Comparison of ENCODE assay signal across 17 cellular contexts in the genomic region with DNA sequence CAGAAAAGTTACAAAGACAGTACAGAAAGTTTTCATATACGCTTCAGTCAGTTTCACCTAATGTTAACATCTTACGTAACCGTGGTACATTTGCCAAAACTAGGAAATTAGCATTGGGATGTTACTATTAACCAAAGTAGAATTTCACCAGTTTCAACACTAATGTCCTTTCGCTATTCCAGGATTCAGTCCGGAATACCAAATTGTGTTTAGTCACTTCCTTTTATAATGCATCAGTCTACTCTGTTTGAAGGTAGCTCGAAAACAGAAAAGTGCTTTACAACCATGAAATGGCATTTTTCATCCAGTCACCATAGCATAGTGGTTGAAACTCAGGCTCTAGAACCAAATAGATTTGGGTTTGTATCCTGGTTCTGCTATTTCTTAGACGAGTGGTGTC. TPM values are rescaled to one million over a fixed set of nuclear protein-coding genes. Genes with fewer than 3 reads are reported as not detected.
DNase-seq lines count a peak whose midpoint lies in the region; ATAC-seq, FAIRE-seq and TF ChIP-seq lines count a peak whose summit lies in the region.
"Had no signal": no experiment of that assay in that cellular context is flagged by ENCODE, and none has a peak within 500 bp of the region (broad histone marks: within the 10 kb centered on the region; RNA-seq: fewer than 3 reads in every experiment).

No MANE protein-coding gene starts in this region.

- dilution Hi-C loops in endothelial cell of umbilical vein (cut with MboI; ENCODE audit: extremely low pct_ligation_motif_present, low sequenced_read_pairs): loop anchor here (25.0 kb wide), 1 partner anchor 121 kb away; a partner anchor contains a TSS

- H3K4me3 ChIP-seq in left ventricle myocardium inferior (no peak overlapping the region), right atrium auricular region (no peak overlapping the region), endothelial cell of umbilical vein (replicated peaks in 1 of 3; ENCODE audit: insufficient read depth in 1 of 3, low read depth in 1 of 3, low read length in 3 of 3) (no peak overlapping the region), psoas muscle (peak overlapping the region; percentile 5), PC-9 (no peak overlapping the region)
- H3K4me3 ChIP-seq: BLaER1 treated with 17β-estradiol and CSF1 and Interleukin-3, amounts not matched to agents 10 nM and 100 nM had no signal

- no peaks in the 10 kb centered on the region for H3K9me1 ChIP-seq in endothelial cell of umbilical vein (replicated peaks; ENCODE audit: control insufficient read depth, extremely low read depth, insufficient read depth, low read length)

- no peak overlapping the region for H3K9ac ChIP-seq in endothelial cell of umbilical vein (replicated peaks; ENCODE audit: extremely low read depth, insufficient read depth, low read length)
- H3K9ac ChIP-seq: BLaER1 treated with 17β-estradiol and CSF1 and Interleukin-3, amounts not matched to agents 10 nM and 100 nM had no signal

- no peak for TF ChIP-seq POLR2A in endothelial cell of umbilical vein (IDR thresholded peaks at IDR 0.05; ENCODE audit: low read depth, low read length)

- intact Hi-C loops in left ventricle myocardium inferior (cut with micrococcal nuclease) (no loop called here), endothelial cell of umbilical vein (cut with micrococcal nuclease) (no loop called here), psoas muscle (cut with DNase I) (loop anchor here in 1 of 2 donors (2.0 to 5.0 kb wide), 2 partner anchors 41 to 124 kb away; no protein-coding TSS in a partner anchor), PC-9 (cut with micrococcal nuclease; ENCODE audit: unreplicated experiment) (loop anchor here (10.0 kb wide), 1 partner anchor 188 kb away; a partner anchor contains a TSS)

- H2AFZ ChIP-seq in endothelial cell of umbilical vein (ENCODE audit: low read depth, low read length) (no peak overlapping the region), PC-9 (no peak overlapping the region)

- H3K27me3 ChIP-seq in left ventricle myocardium inferior (ENCODE audit: low read depth): no peaks in the 10 kb centered on the region
- no peaks in the 10 kb centered on the region for H3K27me3 ChIP-seq in right atrium auricular region
- no peaks in the 10 kb centered on the region for H3K27me3 ChIP-seq in endothelial cell of umbilical vein (ENCODE audit: control insufficient read depth in 2 of 2, insufficient read depth in 2 of 2, low read length in 2 of 2)
- no peaks in the 10 kb centered on the region for H3K27me3 ChIP-seq in psoas muscle (ENCODE audit: insufficient read depth in 3 of 3, low read length in 2 of 3)
- no peaks in the 10 kb centered on the region for H3K27me3 ChIP-seq in PC-9 (ENCODE audit: insufficient read depth, low read depth)
- H3K27me3 ChIP-seq: BLaER1 treated with 17β-estradiol and CSF1 and Interleukin-3, amounts not matched to agents 10 nM and 100 nM had no signal

- DNase-seq in left ventricle myocardium inferior (no peak), right atrium auricular region (ENCODE audit: low spot score) (no peak), endothelial cell of umbilical vein (ENCODE audit: low read depth, low spot score) (no peak), psoas muscle (no peak), NCI-H1048 (lab: John Stamatoyannopoulos, UW) (no peak), PC-9 (no peak)
- no peak for DNase-seq in activated CD4-positive, CD25-positive, alpha-beta regulatory T cell (lab: John Stamatoyannopoulos, UW)
- DNase-seq: ACHN; CD4-positive, CD25-positive, alpha-beta regulatory T cell had no signal

- H3K4me1 ChIP-seq in left ventricle myocardium inferior (peaks cover 50% of the 10 kb centered on the region), right atrium auricular region (peaks cover 0 to 14% of the 10 kb centered on the region in 2 donors), endothelial cell of umbilical vein (ENCODE audit: control insufficient read depth, extremely low read depth, insufficient read depth, low read length) (peaks cover 5% of the 10 kb centered on the region), psoas muscle (peaks cover 56% of the 10 kb centered on the region), PC-9 (replicated peaks; ENCODE audit: insufficient read depth) (no peaks in the 10 kb centered on the region)

- no peaks in the 10 kb centered on the region for H3K9me2 ChIP-seq in PC-9 (ENCODE audit: insufficient read depth)

- 74 to 86% (median 75%) methylated on average over 7 of the region's 7 CpGs for WGBS in psoas muscle, 3 donors

- no peaks in the 10 kb centered on the region for H3F3A ChIP-seq in PC-9 (ENCODE audit: insufficient read depth, low read depth)

- CTCF ChIA-PET in endothelial cell of umbilical vein (lab: Charles Lee) (interaction anchor here (0.6 to 7.8 kb wide), 3 partner anchors 9 to 131 kb away, joined by 3 to 270 read pairs (median 4); no protein-coding TSS in a partner anchor), PC-9 (lab: Charles Lee) (interaction anchor here (0.6 kb wide), 1 partner anchor 218 kb away, joined by 4 read pairs; no protein-coding TSS in a partner anchor)

- ATAC-seq in psoas muscle: peak in 2 of 4 donors; percentile 3 to 7
- no peak for ATAC-seq in HG03469 (IDR thresholded peaks at IDR 0.05; ENCODE audit: unreplicated experiment)
- ATAC-seq: HCT116 had no signal

- H4K20me1 ChIP-seq in endothelial cell of umbilical vein (replicated peaks; ENCODE audit: control insufficient read depth, extremely low read depth, insufficient read depth, low read length) (no peaks in the 10 kb centered on the region), PC-9 (ENCODE audit: insufficient read depth) (peaks cover 7% of the 10 kb centered on the region; the same call in 1 of the 2 replicates)

- peaks cover 8% of the 10 kb centered on the region for H3K36me3 ChIP-seq in left ventricle myocardium inferior
- H3K36me3 ChIP-seq in right atrium auricular region: no peaks in the 10 kb centered on the region
- peaks cover 0 to 5% of the 10 kb centered on the region in 2 experiments for H3K36me3 ChIP-seq in endothelial cell of umbilical vein (ENCODE audit: control insufficient read depth in 2 of 2, extremely low read depth in 1 of 2, insufficient read depth in 2 of 2, low read length in 2 of 2)
- H3K36me3 ChIP-seq in psoas muscle (ENCODE audit: insufficient read depth in 1 of 2, low read depth in 1 of 2): peaks cover 0 to 13% of the 10 kb centered on the region in 2 donors
- H3K36me3 ChIP-seq in PC-9 (ENCODE audit: low read depth): peaks cover 15% of the 10 kb centered on the region; the same call in 1 of the 2 replicates

- H3K79me2 ChIP-seq in endothelial cell of umbilical vein (ENCODE audit: control insufficient read depth, insufficient read depth, low read length): peaks cover 32% of the 10 kb centered on the region
- H3K79me2 ChIP-seq in PC-9 (ENCODE audit: low read depth): no peaks in the 10 kb centered on the region

- FAIRE-seq in endothelial cell of umbilical vein (lab: Jason Lieb, UNC): no peak
- FAIRE-seq: GM12892 had no signal

- POLR2A ChIA-PET in endothelial cell of umbilical vein (lab: Charles Lee): interaction anchor here (0.6 kb wide), 1 partner anchor 129 kb away, joined by 4 read pairs; no protein-coding TSS in a partner anchor
- POLR2A ChIA-PET in PC-9 (lab: Charles Lee; ENCODE audit: unreplicated experiment): no interaction called here

- H3K27ac ChIP-seq in left ventricle myocardium inferior (replicated peaks) (peak overlapping the region; percentile 47), right atrium auricular region (no peak overlapping the region), endothelial cell of umbilical vein (ENCODE audit: insufficient read depth, low read depth, low read length) (peak overlapping the region; percentile 36), psoas muscle (peak overlapping the region; percentile 81), PC-9 (no peak overlapping the region)
- H3K27ac ChIP-seq: 22Rv1, HL-60 had no signal

- BruUV-seq in endothelial cell of umbilical vein (replicated peaks; lab: Mats Ljungman, UMichigan) (no TSS peak), PC-9 (replicated peaks; lab: Mats Ljungman, UMichigan) (no TSS peak)

- no peaks in the 10 kb centered on the region for H3K9me3 ChIP-seq in left ventricle myocardium inferior (replicated peaks)
- no peaks in the 10 kb centered on the region for H3K9me3 ChIP-seq in right atrium auricular region
- H3K9me3 ChIP-seq in endothelial cell of umbilical vein (replicated peaks; ENCODE audit: control insufficient read depth, insufficient read depth, low read length): no peaks in the 10 kb centered on the region
- no peaks in the 10 kb centered on the region for H3K9me3 ChIP-seq in psoas muscle
- H3K9me3 ChIP-seq in PC-9 (ENCODE audit: insufficient read depth, low read depth): no peaks in the 10 kb centered on the region
- H3K9me3 ChIP-seq: BLaER1 treated with 17β-estradiol and CSF1 and Interleukin-3, amounts not matched to agents 10 nM and 100 nM had no signal

- no peak for TF ChIP-seq CTCF in left ventricle myocardium inferior (IDR thresholded peaks at IDR 0.05; ENCODE audit: borderline replicate concordance)
- TF ChIP-seq CTCF in right atrium auricular region (IDR thresholded peaks at IDR 0.05): no peak
- no peak for TF ChIP-seq CTCF in endothelial cell of umbilical vein (IDR thresholded peaks at IDR 0.05; ENCODE audit: extremely low read depth in 1 of 2, insufficient read depth in 1 of 2, low read depth in 1 of 2, low read length in 2 of 2)
- TF ChIP-seq CTCF in psoas muscle (IDR thresholded peaks at IDR 0.05): no peak
- no peak for TF ChIP-seq CTCF in PC-9 (conservative IDR thresholded peaks at IDR 0.05)

- H3K4me2 ChIP-seq in endothelial cell of umbilical vein (ENCODE audit: insufficient read depth, low read length) (no peak overlapping the region), PC-9 (no peak overlapping the region)

RNA-seq across cellular contexts. Expression of a gene that starts 29.4 kb away (rescaled TPM):
- total RNA-seq in left ventricle myocardium inferior (113 TPM), right atrium auricular region (10 to 100 TPM; 79.8 to 80.1 TPM), endothelial cell of umbilical vein (198 and 200 TPM in 2 replicates), psoas muscle (10 to 100 TPM; 63.2 to 92.4 (median 84.7) TPM), PC-9 (2021) (153 and 186 TPM in 2 replicates)
- polyA plus RNA-seq in endothelial cell of umbilical vein (105 and 106 TPM in 2 replicates), psoas muscle (10 to 100 TPM; 20.0 to 44.7 (median 37.5) TPM)
- 125 and 134 TPM in 2 replicates for polyA plus RNA-seq in endothelial cell of umbilical vein (2011; cell fraction: cytosol; rRNA removed)
- 119 and 141 TPM in 2 replicates for polyA plus RNA-seq in endothelial cell of umbilical vein (2011; cell fraction: nucleus; rRNA removed)
- polyA plus RNA-seq in endothelial cell of umbilical vein (2012): 215 and 237 TPM in 2 replicates
- polyA minus RNA-seq in endothelial cell of umbilical vein: 249 and 258 TPM in 2 replicates
- polyA minus RNA-seq in endothelial cell of umbilical vein (2011; cell fraction: cytosol; rRNA and poly(A)+ RNA removed): 97.6 TPM
- 99.9 and 135 TPM in 2 replicates for polyA minus RNA-seq in endothelial cell of umbilical vein (2011; cell fraction: nucleus; rRNA and poly(A)+ RNA removed)

RNA-seq across cellular contexts. Expression of a gene that starts 38.1 kb away (rescaled TPM):
- total RNA-seq in left ventricle myocardium inferior: 8.7 TPM
- total RNA-seq in right atrium auricular region: 1 to 10 TPM; 8.7 to 8.9 TPM
- total RNA-seq in endothelial cell of umbilical vein: 2.8 and 3.4 TPM in 2 replicates
- 4.5 and 5.7 TPM in 2 replicates for polyA plus RNA-seq in endothelial cell of umbilical vein
- polyA plus RNA-seq in endothelial cell of umbilical vein (2011; cell fraction: cytosol; rRNA removed): 2.9 and 3.2 TPM in 2 replicates
- polyA plus RNA-seq in endothelial cell of umbilical vein (2011; cell fraction: nucleus; rRNA removed): 1.8 and 2.0 TPM in 2 replicates
- polyA plus RNA-seq in endothelial cell of umbilical vein (2012): 4.4 and 4.6 TPM in 2 replicates
- 6.3 and 7.3 TPM in 2 replicates for polyA minus RNA-seq in endothelial cell of umbilical vein
- 4.9 TPM for polyA minus RNA-seq in endothelial cell of umbilical vein (2011; cell fraction: cytosol; rRNA and poly(A)+ RNA removed)
- 1.8 and 2.7 TPM in 2 replicates for polyA minus RNA-seq in endothelial cell of umbilical vein (2011; cell fraction: nucleus; rRNA and poly(A)+ RNA removed)
- 10 to 100 TPM in 1 of 4 donors, 1 to 10 TPM in 3; 4.1 to 11.7 (median 6.6) TPM for total RNA-seq in psoas muscle
- 10 to 100 TPM in 1 of 3 donors, 1 to 10 TPM in 2; 3.1 to 11.5 (median 3.6) TPM for polyA plus RNA-seq in psoas muscle
- total RNA-seq in PC-9 (2021): 4.7 and 5.8 TPM in 2 replicates

RNA-seq across cellular contexts. Expression of a gene that starts 55.9 kb away (rescaled TPM):
- total RNA-seq in left ventricle myocardium inferior (not detected), right atrium auricular region (not detected), endothelial cell of umbilical vein (not detected in 2 replicates), psoas muscle (under 1 TPM in 1 of 4 donors, not detected in 3; 0.12 TPM), PC-9 (2021) (not detected in 2 replicates)
- polyA plus RNA-seq in endothelial cell of umbilical vein (not detected in 2 replicates), psoas muscle (under 1 TPM in 1 of 3 donors, not detected in 2; 0.01 TPM)
- not detected in 2 replicates for polyA plus RNA-seq in endothelial cell of umbilical vein (2011; cell fraction: cytosol; rRNA removed)
- polyA plus RNA-seq in endothelial cell of umbilical vein (2011; cell fraction: nucleus; rRNA removed): not detected in 2 replicates
- polyA plus RNA-seq in endothelial cell of umbilical vein (2012): not detected in 2 replicates
- polyA minus RNA-seq in endothelial cell of umbilical vein: 0.15 TPM in 1 of 2 replicates, not detected in the other
- not detected for polyA minus RNA-seq in endothelial cell of umbilical vein (2011; cell fraction: cytosol; rRNA and poly(A)+ RNA removed)
- not detected in 2 replicates for polyA minus RNA-seq in endothelial cell of umbilical vein (2011; cell fraction: nucleus; rRNA and poly(A)+ RNA removed)
- total RNA-seq: G401, H4 had no signal

Comparison
In these comparisons a context has a peak if more than half of its experiments do, and no peak if none do; other contexts are left out.
1. H3K27ac ChIP-seq: peak in left ventricle myocardium inferior (single experiment), endothelial cell of umbilical vein (single experiment) and psoas muscle (single experiment); none in right atrium auricular region (0 of 2) and PC-9 (single experiment).